ENCODE assay signal across 8 cellular contexts in genomic region chr11:67507891-67508485, GRCh38. TPM values are rescaled to one million over a fixed set of nuclear protein-coding genes. Genes with fewer than 3 reads are reported as not detected.
A peak's percentile ranks its signal among the peaks of the same experiment; 100 is the strongest.
DNase-seq lines count a peak whose midpoint lies in the region; ATAC-seq lines count a peak whose summit lies in the region.

Gene CDK2AP2, minus strand, starts transcription at chr11:67508162. Its CDS starts 80 bp downstream, at chr11:67508082.

- H3K27me3 ChIP-seq in BLaER1 treated with 17β-estradiol and CSF1 and Interleukin-3, amounts not matched to agents 10 nM and 100 nM = peaks cover 0 to 12% (median 9%) of the 10 kb centered on the region in 11 experiments; a peak in 9 of 22 replicates

- peak within 1 kb of the TSS; percentile 91 to 100 (median 99) for H3K4me2 ChIP-seq in BLaER1 treated with 17β-estradiol and CSF1 and Interleukin-3, amounts not matched to agents 10 nM and 100 nM

- DNase-seq in NCI-H748 (lab: John Stamatoyannopoulos, UW; ENCODE audit: unreplicated experiment) (peak; percentile 100), dedifferentiated amniotic fluid mesenchymal stem cell (ENCODE audit: extremely low spot score) (peak; percentile 98), left lobe of liver (ENCODE audit: low spot score) (peak; percentile 100)
- DNase-seq in activated CD4-positive, alpha-beta T cell treated with anti-CD3 and anti-CD28 coated beads, Interleukin-2, amount 50 U/mL, for 1 hour = peak; percentile 96
- DNase-seq in stimulated activated CD4-positive, alpha-beta T cell treated with anti-CD3 and anti-CD28 coated beads, Interleukin-2, amount 100 ng/mL, for 4 hours (ENCODE audit: low read depth) = peak; percentile 95

- peak within 1 kb of the TSS; percentile 58 to 86 (median 72) for H3K4me3 ChIP-seq in BLaER1 treated with 17β-estradiol and CSF1 and Interleukin-3, amounts not matched to agents 10 nM and 100 nM

- H3K27ac ChIP-seq in BLaER1 treated with 17β-estradiol and CSF1 and Interleukin-3, amounts not matched to agents 10 nM and 100 nM = peak within 1 kb of the TSS; percentile 66 to 92 (median 86)

- peak within 1 kb of the TSS; percentile 79 to 92 (median 86) for H3K9ac ChIP-seq in BLaER1 treated with 17β-estradiol and CSF1 and Interleukin-3, amounts not matched to agents 10 nM and 100 nM

- peaks cover 37 to 50% (median 42%) of the 10 kb centered on the region in 10 experiments for H3K4me1 ChIP-seq in BLaER1 treated with 17β-estradiol and CSF1 and Interleukin-3, amounts not matched to agents 10 nM and 100 nM

- H4K20me1 ChIP-seq in BLaER1 treated with 17β-estradiol and CSF1 and Interleukin-3, amounts not matched to agents 10 nM and 100 nM = peaks cover 12 to 41% (median 30%) of the 10 kb centered on the region in 11 experiments; a peak in 21 of 22 replicates

- no peaks in the 10 kb centered on the region for H3K9me3 ChIP-seq in BLaER1 treated with 17β-estradiol and CSF1 and Interleukin-3, amounts not matched to agents 10 nM and 100 nM (replicated peaks in 1 of 11)

- peak; percentile 71 for ATAC-seq in GM19351 (IDR thresholded peaks at IDR 0.05; ENCODE audit: unreplicated experiment)
- peak; percentile 77 for ATAC-seq in HG03521 (IDR thresholded peaks at IDR 0.05; ENCODE audit: unreplicated experiment)
- ATAC-seq in left lobe of liver = peak; percentile 70

- H3K36me3 ChIP-seq in BLaER1 treated with 17β-estradiol and CSF1 and Interleukin-3, amounts not matched to agents 10 nM and 100 nM = peaks cover 0 to 8% (median 3%) of the 10 kb centered on the region in 11 experiments; a peak in 4 of 22 replicates

RNA-seq across cellular contexts. Expression of gene CDK2AP2, which starts in this region (rescaled TPM):
- total RNA-seq in left lobe of liver = 67.4 TPM

Comparison
In these comparisons a context has a peak if more than half of its experiments do, and no peak if none do; other contexts are left out.
1. Peak in every context shown above with its lines: DNase-seq, ATAC-seq, H3K4me3 ChIP-seq and H3K27ac ChIP-seq.